In the genomic region with DNA sequence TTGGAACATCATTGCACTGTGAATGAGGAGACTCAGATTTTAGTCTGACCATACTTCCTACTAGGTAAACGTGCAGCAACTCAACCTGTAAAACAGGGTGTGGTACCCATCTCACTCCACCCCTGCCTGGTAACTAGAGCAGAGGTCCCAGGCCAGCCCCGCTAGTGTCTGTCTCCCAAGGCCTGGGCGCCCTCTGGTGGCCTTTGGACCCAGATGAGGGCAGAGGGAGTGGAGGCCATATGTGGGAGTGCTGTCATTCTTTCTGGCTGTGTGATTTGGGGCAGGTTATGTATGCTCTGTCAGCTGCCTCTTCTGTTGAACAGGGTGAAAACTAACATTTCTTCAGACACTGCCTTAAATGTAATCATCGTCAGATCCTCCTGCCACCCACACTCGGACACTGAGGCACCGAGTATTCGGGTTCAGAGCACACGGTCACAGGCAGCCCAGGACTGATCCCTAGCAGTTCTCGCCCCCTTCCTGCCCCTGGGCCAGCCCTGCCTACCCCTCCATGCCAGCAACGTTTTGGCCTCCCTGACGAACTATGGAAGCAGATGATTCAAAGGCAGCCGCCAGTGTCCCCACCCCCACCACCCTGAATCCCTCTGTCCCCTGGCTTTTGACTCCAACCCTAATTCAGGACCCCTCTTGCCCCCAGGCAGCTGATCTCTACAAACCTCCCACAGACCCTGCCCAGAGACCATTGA, we compare ENCODE assay signal across 8 cellular contexts.
DNase-seq lines count a peak whose midpoint lies in the region; ATAC-seq and TF ChIP-seq lines count a peak whose summit lies in the region.

No MANE protein-coding gene starts in this region.

- 50 to 56% (median 51%) methylated on average over 12 of the region's 12 CpGs for WGBS in heart left ventricle, 4 donors

- peaks cover 74% of the 10 kb centered on the region for H3K4me1 Mint-ChIP-seq in activated naive CD8-positive, alpha-beta T cell treated with anti-CD3 and anti-CD28 coated beads, Interleukin-2, amount 10 ng/mL, durations not matched to agents 7 days and 5 days

- no peaks in the 10 kb centered on the region for H3K9me3 Mint-ChIP-seq in activated naive CD8-positive, alpha-beta T cell treated with anti-CD3 and anti-CD28 coated beads, Interleukin-2, amount 10 ng/mL, durations not matched to agents 7 days and 5 days

- DNase-seq in GM12865 (ENCODE audit: low read depth) = peak; percentile 89
- DNase-seq in NCI-H1048 (lab: John Stamatoyannopoulos, UW) = peak; percentile 79
- peak; percentile 80 for DNase-seq in T follicular helper cell (ENCODE audit: low read depth)
- peak; percentile 77 for DNase-seq in activated naive CD8-positive, alpha-beta T cell treated with anti-CD3 and anti-CD28 coated beads, Interleukin-2, amount 10 ng/mL, durations not matched to agents 7 days and 5 days
- DNase-seq in heart left ventricle = peak; percentile 79 to 91 (median 87)
- peak; percentile 43 for DNase-seq in renal cortical epithelial cell (ENCODE audit: low read depth)

- no peaks in the 10 kb centered on the region for H3K36me3 ChIP-seq in heart left ventricle

- intact Hi-C loops in heart left ventricle (cut with DNase I) = loop anchor here (1.0 to 10.0 kb wide), 9 partner anchors 41 to 376 kb away; no protein-coding TSS in a partner anchor

- H3K27me3 ChIP-seq in heart left ventricle = peaks cover 0 to 18% (median 10%) of the 10 kb centered on the region in 9 donors

- peak overlapping the region; percentile 81 for H3K27ac Mint-ChIP-seq in activated naive CD8-positive, alpha-beta T cell treated with anti-CD3 and anti-CD28 coated beads, Interleukin-2, amount 10 ng/mL, durations not matched to agents 7 days and 5 days

- H3K36me3 Mint-ChIP-seq in activated naive CD8-positive, alpha-beta T cell treated with anti-CD3 and anti-CD28 coated beads, Interleukin-2, amount 10 ng/mL, durations not matched to agents 7 days and 5 days = peaks cover 36% of the 10 kb centered on the region

- TF ChIP-seq POLR2A in heart left ventricle (IDR thresholded peaks at IDR 0.05) = no peak

- H3K27me3 Mint-ChIP-seq in activated naive CD8-positive, alpha-beta T cell treated with anti-CD3 and anti-CD28 coated beads, Interleukin-2, amount 10 ng/mL, durations not matched to agents 7 days and 5 days = no peaks in the 10 kb centered on the region

- peaks cover 0 to 17% (median 9%) of the 10 kb centered on the region in 12 donors for H3K4me1 ChIP-seq in heart left ventricle

- no peaks in the 10 kb centered on the region for H3K9me3 ChIP-seq in heart left ventricle

- peak; percentile 89 for ATAC-seq in HG02588 (IDR thresholded peaks at IDR 0.05; ENCODE audit: unreplicated experiment)
- peak; percentile 74 for ATAC-seq in activated naive CD8-positive, alpha-beta T cell treated with anti-CD3 and anti-CD28 coated beads, Interleukin-2, amount 10 ng/mL, durations not matched to agents 7 days and 5 days (ENCODE audit: low read depth)
- ATAC-seq in heart left ventricle = peak; percentile 86 to 96 (median 94)
- ATAC-seq in GM18870 (IDR thresholded peaks at IDR 0.05; ENCODE audit: unreplicated experiment) = no peak

- H3K4me3 ChIP-seq in GM12865 (ENCODE audit: low read depth, low read length) = no peak overlapping the region
- no peak overlapping the region for H3K4me3 ChIP-seq in heart left ventricle

- no peak overlapping the region for H3K4me3 Mint-ChIP-seq in activated naive CD8-positive, alpha-beta T cell treated with anti-CD3 and anti-CD28 coated beads, Interleukin-2, amount 10 ng/mL, durations not matched to agents 7 days and 5 days

- no peak overlapping the region for H3K27ac ChIP-seq in heart left ventricle

- TF ChIP-seq CTCF in GM12865 (IDR thresholded peaks at IDR 0.05; ENCODE audit: insufficient read depth, low read depth, low read length, missing control alignments) (peak; percentile 92), heart left ventricle (IDR thresholded peaks at IDR 0.05) (peak; percentile 79 to 94 (median 88))

- POLR2A ChIA-PET in activated naive CD8-positive, alpha-beta T cell treated with anti-CD3 and anti-CD28 coated beads, Interleukin-2, amount 10 ng/mL, durations not matched to agents 7 days and 5 days (lab: Charles Lee) = interaction anchor here (1.9 kb wide), 1 partner anchor 76 kb away, joined by 7 read pairs; a partner anchor contains a TSS
